22 cellular contexts compared by ENCODE assay signal in the genomic region with DNA sequence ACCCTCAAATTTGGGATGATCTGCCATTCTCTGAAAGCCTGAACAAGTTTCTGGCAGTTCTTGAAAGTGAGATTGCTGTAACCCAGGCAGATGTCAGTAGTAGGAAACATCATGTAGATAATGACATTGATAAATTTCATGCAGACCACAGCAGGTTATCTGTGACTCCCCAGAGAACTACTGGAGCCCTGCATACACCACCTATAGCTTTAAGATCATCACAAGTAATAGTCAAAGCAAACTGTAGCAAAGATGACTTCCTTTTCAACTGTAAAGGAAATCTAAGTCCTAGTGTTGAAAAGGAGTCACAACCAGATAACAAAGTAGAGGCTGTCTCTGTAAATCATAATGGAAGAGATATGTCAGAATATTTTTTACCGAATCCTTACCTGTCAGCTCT.
"Had no signal": no experiment of that assay in that cellular context is flagged by ENCODE, and none has a peak within 500 bp of the region (broad histone marks: within the 10 kb centered on the region; RNA-seq: fewer than 3 reads in every experiment).

No MANE protein-coding gene starts in this region.

- H3K4me1 Mint-ChIP-seq: nephron had no signal

- H3K9me3 ChIP-seq: colonic mucosa, lower lobe of right lung, right atrium auricular region, tibial nerve had no signal

- H3K27me3 Mint-ChIP-seq: central memory CD8-positive, alpha-beta T cell; progenitor cell of endocrine pancreas had no signal

- H3K4me3 Mint-ChIP-seq: central memory CD8-positive, alpha-beta T cell; endodermal cell; nephron had no signal

- H3K4me3 ChIP-seq: colonic mucosa, lower lobe of right lung, right atrium auricular region, tibial nerve had no signal

- H3K27me3 ChIP-seq: colonic mucosa, foreskin keratinocyte, right atrium auricular region, tibial nerve had no signal

- H3K9me3 Mint-ChIP-seq: central memory CD8-positive, alpha-beta T cell; endodermal cell; nephron had no signal

- FAIRE-seq: keratinocyte, urothelium cell line had no signal

- DNase-seq: activated CD4-positive, alpha-beta T cell treated with anti-CD3 and anti-CD28 coated beads, Interleukin-2, amount 50 U/mL, for 4 hours; activated gamma-delta T cell treated with Interleukin-2 at 50 U/mL for 16 hours; aorta; colonic mucosa; endodermal cell; foreskin keratinocyte; glutamatergic neuron; hypothalamus; lower lobe of right lung; stimulated activated naive CD8-positive, alpha-beta T cell treated with anti-CD3 and anti-CD28 coated beads, Interleukin-15, Interleukin-2, amounts not matched to agents 100 U/mL and 50 U/mL, for 24 hours; substantia nigra; T-helper 1 cell; T1000; WERI-Rb-1 had no signal

- H3K36me3 ChIP-seq: colonic mucosa, lower lobe of right lung, right atrium auricular region, tibial nerve had no signal

- ATAC-seq: foreskin keratinocyte; lower lobe of right lung; stimulated activated naive CD8-positive, alpha-beta T cell treated with anti-CD3 and anti-CD28 coated beads, Interleukin-15, Interleukin-2, amounts not matched to agents 100 U/mL and 50 U/mL, for 24 hours had no signal

- H3K27ac Mint-ChIP-seq: endodermal cell, nephron, progenitor cell of endocrine pancreas had no signal

- H3K4me1 ChIP-seq: colonic mucosa, foreskin keratinocyte, lower lobe of right lung, right atrium auricular region, tibial nerve had no signal

- H3K27ac ChIP-seq: colonic mucosa, epithelial cell of prostate, foreskin keratinocyte, lower lobe of right lung, right atrium auricular region, tibial nerve, WERI-Rb-1 had no signal
